In the genomic region with DNA sequence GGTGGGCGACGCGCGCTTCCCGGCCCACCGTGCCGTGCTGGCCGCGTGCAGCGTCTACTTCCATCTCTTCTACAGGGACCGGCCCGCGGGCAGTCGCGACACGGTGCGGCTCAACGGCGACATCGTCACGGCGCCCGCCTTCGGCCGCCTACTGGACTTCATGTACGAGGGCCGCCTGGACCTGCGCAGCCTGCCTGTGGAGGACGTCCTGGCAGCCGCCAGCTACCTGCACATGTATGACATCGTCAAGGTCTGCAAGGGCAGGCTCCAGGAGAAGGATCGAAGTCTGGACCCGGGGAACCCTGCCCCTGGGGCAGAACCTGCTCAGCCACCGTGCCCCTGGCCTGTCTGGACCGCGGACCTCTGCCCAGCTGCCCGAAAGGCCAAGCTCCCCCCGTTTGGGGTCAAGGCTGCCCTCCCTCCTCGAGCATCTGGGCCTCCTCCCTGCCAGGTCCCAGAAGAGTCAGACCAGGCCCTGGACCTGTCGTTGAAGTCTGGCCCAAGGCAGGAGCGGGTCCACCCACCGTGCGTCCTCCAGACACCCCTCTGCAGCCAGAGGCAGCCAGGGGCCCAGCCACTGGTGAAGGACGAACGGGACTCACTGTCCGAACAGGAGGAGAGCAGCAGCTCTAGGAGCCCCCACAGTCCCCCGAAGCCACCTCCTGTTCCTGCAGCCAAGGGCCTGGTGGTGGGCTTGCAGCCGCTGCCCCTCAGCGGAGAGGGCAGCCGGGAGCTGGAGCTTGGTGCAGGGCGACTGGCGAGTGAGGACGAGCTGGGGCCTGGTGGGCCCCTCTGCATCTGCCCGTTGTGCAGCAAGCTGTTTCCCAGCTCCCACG, we compare ENCODE assay signal across 8 cellular contexts. TPM values are rescaled to one million over a fixed set of nuclear protein-coding genes. Genes with fewer than 3 reads are reported as not detected.
DNase-seq lines count a peak whose midpoint lies in the region; ATAC-seq and TF ChIP-seq lines count a peak whose summit lies in the region.

No MANE protein-coding gene starts in this region.

- H3K27ac ChIP-seq in esophagus muscularis mucosa (replicated peaks in 1 of 4): peak overlapping the region; percentile 94 to 98 (median 96)
- peak overlapping the region; percentile 43 for H3K27ac ChIP-seq in parathyroid adenoma

- H3K4me3 ChIP-seq in GM12864 (ENCODE audit: low read depth, low read length) (peak overlapping the region; percentile 78), esophagus muscularis mucosa (peak overlapping the region; percentile 80 to 87 (median 83)), parathyroid adenoma (ENCODE audit: low read depth, low read length) (peak overlapping the region; percentile 63)

- H3K36me3 ChIP-seq in esophagus muscularis mucosa (no peaks in the 10 kb centered on the region), parathyroid adenoma (ENCODE audit: control insufficient read depth, insufficient read depth, low read length) (no peaks in the 10 kb centered on the region)

- 78% methylated on average over 12 of the region's 55 CpGs for WGBS in esophagus muscularis mucosa

- peaks cover 46 to 83% (median 65%) of the 10 kb centered on the region in 4 donors for H3K4me1 ChIP-seq in esophagus muscularis mucosa
- peaks cover 8% of the 10 kb centered on the region for H3K4me1 ChIP-seq in parathyroid adenoma

- H3K4me2 ChIP-seq in parathyroid adenoma (ENCODE audit: low read length): peak overlapping the region; percentile 84

- no peak for TF ChIP-seq POLR2A in esophagus muscularis mucosa (IDR thresholded peaks at IDR 0.05; ENCODE audit: low read depth)

- peak overlapping the region; percentile 97 for H2AFZ ChIP-seq in parathyroid adenoma

- no peak for ATAC-seq in GM18861 (IDR thresholded peaks at IDR 0.05; ENCODE audit: unreplicated experiment)

- no peak overlapping the region for H3K9ac ChIP-seq in parathyroid adenoma

- H3K27me3 ChIP-seq in esophagus muscularis mucosa: no peaks in the 10 kb centered on the region
- H3K27me3 ChIP-seq in parathyroid adenoma (ENCODE audit: control insufficient read depth, insufficient read depth, low read length): no peaks in the 10 kb centered on the region

- no peak for DNase-seq in GM12864 (ENCODE audit: low read depth)
- peak; percentile 15 for DNase-seq in RPMI8226
- DNase-seq in esophagus muscularis mucosa (ENCODE audit: extremely low spot score): peak; percentile 91
- no peak for DNase-seq in islet precursor cell
- DNase-seq in T1000 (lab: John Stamatoyannopoulos, UW): no peak
- no peak for DNase-seq in stimulated activated naive CD4-positive, alpha-beta T cell treated with Interleukin-2 at 50 U/mL for 16 hours (lab: John Stamatoyannopoulos, UW)

- no peak for TF ChIP-seq EP300 in esophagus muscularis mucosa (IDR thresholded peaks at IDR 0.05)

- no peaks in the 10 kb centered on the region for H3K79me2 ChIP-seq in parathyroid adenoma

- H3K9me3 ChIP-seq in esophagus muscularis mucosa (no peaks in the 10 kb centered on the region), parathyroid adenoma (ENCODE audit: control insufficient read depth, low read length) (no peaks in the 10 kb centered on the region)

- intact Hi-C loops in esophagus muscularis mucosa (cut with DNase I): no loop called here

- TF ChIP-seq CTCF in GM12864 (IDR thresholded peaks at IDR 0.05; ENCODE audit: low read depth, low read length, missing control alignments): no peak
- TF ChIP-seq CTCF in esophagus muscularis mucosa (IDR thresholded peaks at IDR 0.05): no peak
- no peak for TF ChIP-seq CTCF in parathyroid adenoma (IDR thresholded peaks at IDR 0.05)

RNA-seq across cellular contexts. Expression of a gene that starts 0.6 kb away (rescaled TPM):
- total RNA-seq in esophagus muscularis mucosa: 1 to 10 TPM; 2.5 to 6.4 (median 4.9) TPM

RNA-seq across cellular contexts. Expression of a gene that starts 6.0 kb away (rescaled TPM):
- 100 to 1,000 TPM; 162 to 267 (median 187) TPM for total RNA-seq in esophagus muscularis mucosa

RNA-seq across cellular contexts. Expression of a gene that starts 48.6 kb away (rescaled TPM):
- total RNA-seq in esophagus muscularis mucosa: 100 to 1,000 TPM; 207 to 324 (median 290) TPM

Comparison
In these comparisons a context has a peak if more than half of its experiments do, and no peak if none do; other contexts are left out.
1. DNase-seq: peak in RPMI8226 (single experiment) and esophagus muscularis mucosa (single experiment); none in GM12864 (single experiment), islet precursor cell (single experiment), T1000 (single experiment) and stimulated activated naive CD4-positive, alpha-beta T cell treated with Interleukin-2 at 50 U/mL for 16 hours (single experiment).
2. Peak in every context shown above with its lines, with median percentiles within 50 percentile points of each other: H3K4me3 ChIP-seq.